Comparison of ENCODE assay signal across 10 cellular contexts in the genomic region with DNA sequence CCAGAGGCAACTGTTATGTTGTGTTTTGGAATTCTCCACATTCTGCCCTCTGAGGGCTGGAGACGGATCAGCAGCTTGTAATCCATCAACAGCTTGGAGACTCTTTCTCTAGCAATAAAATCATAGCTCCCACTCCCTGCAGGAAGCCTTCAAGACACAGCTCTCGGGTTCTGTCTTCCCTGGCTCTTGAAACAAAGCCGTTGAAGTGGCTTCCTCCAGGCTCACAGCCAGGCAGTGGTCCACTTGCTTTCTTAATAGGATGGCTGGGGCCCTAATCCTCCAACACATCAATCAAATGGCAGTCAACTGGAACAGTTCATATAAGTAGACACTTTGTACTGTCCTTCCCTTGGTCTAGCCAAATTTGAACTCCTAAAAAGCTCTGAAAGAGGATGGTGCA.
A peak's percentile ranks its signal among the peaks of the same experiment; 100 is the strongest.
DNase-seq lines count a peak whose midpoint lies in the region; TF ChIP-seq lines count a peak whose summit lies in the region.
"Had no signal": no experiment of that assay in that cellular context is flagged by ENCODE, and none has a peak within 500 bp of the region (broad histone marks: within the 10 kb centered on the region; RNA-seq: fewer than 3 reads in every experiment).

No MANE protein-coding gene starts in this region.

- intact Hi-C loops in OCI-LY7 (cut with micrococcal nuclease; ENCODE audit: unreplicated experiment): loop anchor here (1.0 to 5.0 kb wide), 6 partner anchors 26 to 84 kb away; no protein-coding TSS in a partner anchor

- CTCF ChIA-PET in HEK293T (lab: Yijun Ruan, JAX) (interaction anchor here (1.5 kb wide), 1 partner anchor 9 kb away, joined by 3 read pairs; no protein-coding TSS in a partner anchor), OCI-LY7 (lab: Charles Lee; ENCODE audit: unreplicated experiment) (interaction anchor here (0.9 to 1.9 kb wide), 5 partner anchors 8 to 114 kb away, joined by 3 to 6 read pairs (median 4); partner anchors contain the start of gene SC5D)

- POLR2A ChIA-PET in HEK293T (lab: Yijun Ruan, JAX): no interaction called here
- POLR2A ChIA-PET in OCI-LY7 (lab: Charles Lee): interaction anchor here (0.6 to 17.0 kb wide), 24 partner anchors 8 to 108 kb away, joined by 3 to 218 read pairs (median 9); no protein-coding TSS in a partner anchor

- H4K20me1 ChIP-seq in OCI-LY7 (ENCODE audit: insufficient read depth, low read length) (no peaks in the 10 kb centered on the region), neural progenitor cell (ENCODE audit: low read depth) (no peaks in the 10 kb centered on the region)

- H3K4me3 Mint-ChIP-seq in neural progenitor cell: no peak overlapping the region

- H3K79me2 ChIP-seq in OCI-LY7 (ENCODE audit: insufficient read depth, low read depth, low read length) (no peaks in the 10 kb centered on the region), neural progenitor cell (ENCODE audit: low read depth) (no peaks in the 10 kb centered on the region)

- peaks cover 18% of the 10 kb centered on the region for H3K4me1 Mint-ChIP-seq in neural progenitor cell

- TF ChIP-seq CTCF in OCI-LY7 (conservative IDR thresholded peaks at IDR 0.05; ENCODE audit: low read length) (0 out of 2 replicates have a peak, but pooled peaks have one; percentile 14), neural progenitor cell (IDR thresholded peaks at IDR 0.05) (no peak)

- no peaks in the 10 kb centered on the region for H3K9me2 ChIP-seq in OCI-LY7 (ENCODE audit: insufficient read depth, low read length)

- H3K4me2 ChIP-seq in OCI-LY7 (ENCODE audit: low read length) (peak overlapping the region; percentile 73), neural progenitor cell (no peak overlapping the region)

- H3K4me1 ChIP-seq in OCI-LY7 (ENCODE audit: insufficient read depth, low read length, poor library complexity, severe bottlenecking) (peaks cover 83% of the 10 kb centered on the region), neural progenitor cell (peaks cover 14% of the 10 kb centered on the region)

- H3K4me3 ChIP-seq in OCI-LY7 (ENCODE audit: low read depth, low read length, poor library complexity, severe bottlenecking): peak overlapping the region; percentile 35
- H3K4me3 ChIP-seq in neural progenitor cell: no peak overlapping the region

- H3K9me3 ChIP-seq in OCI-LY7 (ENCODE audit: low read length): no peaks in the 10 kb centered on the region; the same call in 1 of the 2 replicates
- no peaks in the 10 kb centered on the region for H3K9me3 ChIP-seq in neural progenitor cell (ENCODE audit: low read depth)

- no peaks in the 10 kb centered on the region for H3F3A ChIP-seq in neural progenitor cell (ENCODE audit: low read depth)

- no peaks in the 10 kb centered on the region for H3K36me3 Mint-ChIP-seq in neural progenitor cell

- BruUV-seq in OCI-LY7 (replicated peaks; lab: Mats Ljungman, UMichigan): no TSS peak

- no peaks in the 10 kb centered on the region for H3K27me3 ChIP-seq in neural progenitor cell

- H3K9me3 Mint-ChIP-seq in neural progenitor cell: peaks cover 6% of the 10 kb centered on the region

- peak overlapping the region; percentile 16 for H3K27ac Mint-ChIP-seq in neural progenitor cell

- H3K27ac ChIP-seq in OCI-LY7 (ENCODE audit: low read depth, low read length, poor library complexity, severe bottlenecking) (peak overlapping the region; percentile 98), neural progenitor cell (no peak overlapping the region)
- H3K27ac ChIP-seq: epithelial cell of prostate had no signal

- peak; percentile 55 for DNase-seq in NCI-H2107 treated with DMSO at 0.1 percent for 48 hours (lab: John Stamatoyannopoulos, UW; ENCODE audit: unreplicated experiment)
- no peak for DNase-seq in NCI-H2107 (lab: John Stamatoyannopoulos, UW)
- peak; percentile 29 for DNase-seq in HEK293T (ENCODE audit: extremely low spot score)
- DNase-seq in OCI-LY7 (ENCODE audit: low spot score): peak; percentile 72
- no peak for DNase-seq in neural progenitor cell (ENCODE audit: low spot score)
- no peak for DNase-seq in RPMI8226
- no peak for DNase-seq in HUDEP-2 (lab: John Stamatoyannopoulos, UW; ENCODE audit: unreplicated experiment in 76 of 76)
- no peak for DNase-seq in HT-29 (ENCODE audit: low spot score)
- DNase-seq: left ventricle myocardium superior had no signal

- H3K36me3 ChIP-seq in OCI-LY7 (ENCODE audit: insufficient read depth, low read length) (no peaks in the 10 kb centered on the region), neural progenitor cell (no peaks in the 10 kb centered on the region)

- peak overlapping the region; percentile 30; the same call in 1 of the 2 replicates for H2AFZ ChIP-seq in OCI-LY7 (ENCODE audit: low read length)
- H2AFZ ChIP-seq in neural progenitor cell (replicated peaks): peak overlapping the region; percentile 47

- H3K27me3 Mint-ChIP-seq in neural progenitor cell (ENCODE audit: insufficient read depth, low read depth): peaks cover 6% of the 10 kb centered on the region

- no peak overlapping the region for H3K9ac ChIP-seq in neural progenitor cell

TF ChIP-seq in HEK293T, 16 proteins besides CTCF, POLR2A, EP300 and RAD21:
- no peak for TF ChIP-seq ZNF384 (IDR thresholded peaks at IDR 0.05)
- no peak for TF ChIP-seq FOXK2 (IDR thresholded peaks at IDR 0.05)
- TF ChIP-seq LEF1 (IDR thresholded peaks at IDR 0.05; ENCODE audit: borderline replicate concordance): no peak
- TF ChIP-seq PKNOX1 (IDR thresholded peaks at IDR 0.05): peak; percentile 38; the same call in 1 of the 2 replicates
- TF ChIP-seq BHLHE40 (IDR thresholded peaks at IDR 0.05; ENCODE audit: borderline replicate concordance): no peak
- no peak for TF ChIP-seq TARDBP (IDR thresholded peaks at IDR 0.05)

Comparison
In these comparisons a context has a peak if more than half of its experiments do, and no peak if none do; other contexts are left out.
1. DNase-seq: peak in NCI-H2107 treated with DMSO at 0.1 percent for 48 hours (single experiment), HEK293T (single experiment) and OCI-LY7 (single experiment); none in NCI-H2107 (single experiment), neural progenitor cell (single experiment), RPMI8226 (single experiment), HUDEP-2 (0 of 76) and HT-29 (single experiment).